In the genomic region with DNA sequence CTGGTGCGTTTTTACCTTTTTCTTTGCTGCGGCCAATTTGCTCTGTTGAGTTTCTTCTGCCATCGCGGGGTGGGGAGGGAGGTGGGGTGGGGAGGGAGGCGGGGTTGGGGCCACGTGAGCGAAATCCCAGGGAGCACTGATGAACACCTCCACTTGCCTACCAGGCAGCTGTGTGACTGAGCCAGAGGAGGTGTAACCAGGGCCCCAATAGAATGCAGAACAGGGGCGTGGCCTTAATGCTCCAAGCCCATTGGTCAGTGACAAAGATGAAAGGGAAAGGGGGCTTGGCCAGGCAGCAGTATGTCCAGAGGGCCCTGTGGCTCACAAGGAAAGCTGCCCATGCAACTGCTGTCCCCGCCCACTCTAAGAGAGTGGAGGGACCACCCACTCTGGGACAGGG, we compare ENCODE assay signal across 21 cellular contexts. TPM values are rescaled to one million over a fixed set of nuclear protein-coding genes. Genes with fewer than 3 reads are reported as not detected.
"Had no signal": no experiment of that assay in that cellular context is flagged by ENCODE, and none has a peak within 500 bp of the region (broad histone marks: within the 10 kb centered on the region; RNA-seq: fewer than 3 reads in every experiment).

No MANE protein-coding gene starts in this region.

- DNase-seq: activated CD4-positive, alpha-beta T cell treated with anti-CD3 and anti-CD28 coated beads for 48 hours; activated CD8-positive, alpha-beta memory T cell treated with anti-CD3 and anti-CD28 coated beads, Interleukin-2, amount 50 U/mL, for 4 hours; activated CD8-positive, alpha-beta T cell treated with anti-CD3 and anti-CD28 coated beads, Interleukin-2, amount 10 ng/mL, durations not matched to agents 7 days and 5 days; activated gamma-delta T cell; activated naive CD8-positive, alpha-beta T cell treated with anti-CD3 and anti-CD28 coated beads for 36 hours; activated T-cell treated with anti-CD3 and anti-CD28 coated beads, Interleukin-2, amount 50 U/mL, for 48 hours; amygdala; hippocampal formation; immature natural killer cell; mesenchymal stem cell; natural killer cell; stimulated activated naive B cell treated with anti-CD40 and anti-IgM and Interleukin-4, amounts not matched to agents 10 μg/mL and 1 μg/mL and 100 μg/mL, for 72 hours; T-helper 2 cell had no signal

- H3K4me1 ChIP-seq: esophagus muscularis mucosa, tibial nerve had no signal

- H3K27ac ChIP-seq: coronary artery, esophagus muscularis mucosa, tibial nerve had no signal

- H3K9me3 ChIP-seq: esophagus muscularis mucosa, tibial nerve had no signal

- H3K36me3 ChIP-seq: esophagus muscularis mucosa, tibial nerve had no signal

- H3K36me3 Mint-ChIP-seq: activated naive CD8-positive, alpha-beta T cell treated with anti-CD3 and anti-CD28 coated beads for 36 hours; brain; immature natural killer cell; natural killer cell; stimulated activated naive B cell treated with anti-CD40 and anti-IgM and Interleukin-4, amounts not matched to agents 10 μg/mL and 1 μg/mL and 100 μg/mL, for 72 hours had no signal

- H3K27ac Mint-ChIP-seq: activated CD8-positive, alpha-beta T cell treated with anti-CD3 and anti-CD28 coated beads, Interleukin-2, amount 10 ng/mL, durations not matched to agents 7 days and 5 days; activated naive CD8-positive, alpha-beta T cell treated with anti-CD3 and anti-CD28 coated beads for 36 hours; brain; immature natural killer cell; natural killer cell; stimulated activated naive B cell treated with anti-CD40 and anti-IgM and Interleukin-4, amounts not matched to agents 10 μg/mL and 1 μg/mL and 100 μg/mL, for 72 hours had no signal

- H3K27me3 ChIP-seq: tibial nerve had no signal

- H3K9me3 Mint-ChIP-seq: activated naive CD8-positive, alpha-beta T cell treated with anti-CD3 and anti-CD28 coated beads for 36 hours; brain; central memory CD8-positive, alpha-beta T cell; immature natural killer cell; natural killer cell; stimulated activated naive B cell treated with anti-CD40 and anti-IgM and Interleukin-4, amounts not matched to agents 10 μg/mL and 1 μg/mL and 100 μg/mL, for 72 hours had no signal

- ATAC-seq: activated CD8-positive, alpha-beta T cell treated with anti-CD3 and anti-CD28 coated beads, Interleukin-2, amount 10 ng/mL, durations not matched to agents 7 days and 5 days; natural killer cell; stimulated activated naive B cell treated with anti-CD40 and anti-IgM and Interleukin-4, amounts not matched to agents 10 μg/mL and 1 μg/mL and 100 μg/mL, for 72 hours had no signal

- H3K4me3 ChIP-seq: coronary artery, esophagus muscularis mucosa, tibial nerve had no signal

RNA-seq across cellular contexts. Expression of a gene that starts 21.4 kb away (rescaled TPM):
- total RNA-seq: activated CD8-positive, alpha-beta T cell treated with anti-CD3 and anti-CD28 coated beads, Interleukin-2, amount 10 ng/mL, durations not matched to agents 7 days and 5 days; activated naive CD8-positive, alpha-beta T cell treated with anti-CD3 and anti-CD28 coated beads for 36 hours; esophagus muscularis mucosa; glomerular endothelial cell; liver; natural killer cell; subcutaneous adipose tissue; tibial nerve had no signal
- polyA plus RNA-seq: immature natural killer cell, liver had no signal

RNA-seq across cellular contexts. Expression of a gene that starts 30.1 kb away (rescaled TPM):
- total RNA-seq: activated CD8-positive, alpha-beta T cell treated with anti-CD3 and anti-CD28 coated beads, Interleukin-2, amount 10 ng/mL, durations not matched to agents 7 days and 5 days; activated naive CD8-positive, alpha-beta T cell treated with anti-CD3 and anti-CD28 coated beads for 36 hours; esophagus muscularis mucosa; glomerular endothelial cell; liver; natural killer cell; subcutaneous adipose tissue; tibial nerve had no signal
- polyA plus RNA-seq: immature natural killer cell, liver had no signal
